ENCODE assay signal across 11 cellular contexts in genomic region chr6:107185570-107185969, GRCh38.
DNase-seq lines count a peak whose midpoint lies in the region; ATAC-seq and TF ChIP-seq lines count a peak whose summit lies in the region.
"Had no signal": no experiment of that assay in that cellular context is flagged by ENCODE, and none has a peak within 500 bp of the region (broad histone marks: within the 10 kb centered on the region; RNA-seq: fewer than 3 reads in every experiment).

No MANE protein-coding gene starts in this region.

- H3K27ac ChIP-seq in testis = no peak overlapping the region
- H3K27ac ChIP-seq: BLaER1 treated with 17β-estradiol and CSF1 and Interleukin-3, amounts not matched to agents 10 nM and 100 nM had no signal

- H3K36me3 ChIP-seq in testis (ENCODE audit: low read depth, missing control alignments) = no peaks in the 10 kb centered on the region

- TF ChIP-seq CTCF in testis (IDR thresholded peaks at IDR 0.05) = peak in 1 of 3 experiments; percentile 24

- POLR2A ChIA-PET in activated CD4-positive, alpha-beta memory T cell treated with anti-CD3 and anti-CD28 coated beads, Interleukin-2, amount 10 ng/mL, durations not matched to agents 7 days and 5 days (lab: Charles Lee) = no interaction called here

- ATAC-seq in GM19035 (IDR thresholded peaks at IDR 0.05; ENCODE audit: unreplicated experiment) = no peak
- no peak for ATAC-seq in stimulated activated naive B cell treated with anti-CD40 and anti-IgM and Interleukin-4, amounts not matched to agents 10 μg/mL and 1 μg/mL and 100 μg/mL, for 72 hours (replicated peaks)

- CTCF ChIA-PET in activated CD4-positive, alpha-beta memory T cell treated with anti-CD3 and anti-CD28 coated beads, Interleukin-2, amount 10 ng/mL, durations not matched to agents 7 days and 5 days (lab: Charles Lee) = no interaction called here

- DNase-seq in NCI-H82 (lab: John Stamatoyannopoulos, UW) (peak; percentile 21), NCI-H82 treated with DMSO at 0.1 percent for 48 hours (lab: John Stamatoyannopoulos, UW; ENCODE audit: unreplicated experiment) (no peak), SHP77 (lab: John Stamatoyannopoulos, UW) (peak; percentile 32 to 52), iPS DF 19.7 (ENCODE audit: low read depth, low spot score) (peak; percentile 33), testis (peak; percentile 55)
- no peak for DNase-seq in activated CD4-positive, alpha-beta memory T cell treated with anti-CD3 and anti-CD28 coated beads, Interleukin-2, amount 10 ng/mL, durations not matched to agents 7 days and 5 days
- no peak for DNase-seq in stimulated activated naive B cell treated with anti-CD40 and anti-IgM and Interleukin-4, amounts not matched to agents 10 μg/mL and 1 μg/mL and 100 μg/mL, for 72 hours
- DNase-seq: activated naive CD4-positive, alpha-beta T cell treated with anti-CD3 and anti-CD28 coated beads, Interleukin-2, amount 50 U/mL, for 16 hours had no signal

- no peaks in the 10 kb centered on the region for H3K36me3 Mint-ChIP-seq in activated CD4-positive, alpha-beta memory T cell treated with anti-CD3 and anti-CD28 coated beads, Interleukin-2, amount 10 ng/mL, durations not matched to agents 7 days and 5 days (ENCODE audit: low read depth)
- H3K36me3 Mint-ChIP-seq in stimulated activated naive B cell treated with anti-CD40 and anti-IgM and Interleukin-4, amounts not matched to agents 10 μg/mL and 1 μg/mL and 100 μg/mL, for 72 hours = peaks cover 6 to 17% of the 10 kb centered on the region in 2 donors

- no peak overlapping the region for H3K4me3 Mint-ChIP-seq in activated CD4-positive, alpha-beta memory T cell treated with anti-CD3 and anti-CD28 coated beads, Interleukin-2, amount 10 ng/mL, durations not matched to agents 7 days and 5 days
- H3K4me3 Mint-ChIP-seq in stimulated activated naive B cell treated with anti-CD40 and anti-IgM and Interleukin-4, amounts not matched to agents 10 μg/mL and 1 μg/mL and 100 μg/mL, for 72 hours = no peak overlapping the region
- H3K4me3 Mint-ChIP-seq: stimulated activated naive CD8-positive, alpha-beta T cell treated with anti-CD3 and anti-CD28 coated beads, Interleukin-15, Interleukin-2, amounts not matched to agents 100 ng/mL and 50 ng/mL, for 24 hours had no signal

- no peaks in the 10 kb centered on the region for H3K9me3 ChIP-seq in testis
- H3K9me3 ChIP-seq: BLaER1 treated with 17β-estradiol and CSF1 and Interleukin-3, amounts not matched to agents 10 nM and 100 nM had no signal

- no peak overlapping the region for H3K4me3 ChIP-seq in testis
- H3K4me3 ChIP-seq: BLaER1 treated with 17β-estradiol and CSF1 and Interleukin-3, amounts not matched to agents 10 nM and 100 nM had no signal

- intact Hi-C loops in testis (cut with DNase I; ENCODE audit: low total_unique reads) = no loop called here

- no peaks in the 10 kb centered on the region for H3K27me3 Mint-ChIP-seq in activated CD4-positive, alpha-beta memory T cell treated with anti-CD3 and anti-CD28 coated beads, Interleukin-2, amount 10 ng/mL, durations not matched to agents 7 days and 5 days
- no peaks in the 10 kb centered on the region for H3K27me3 Mint-ChIP-seq in stimulated activated naive B cell treated with anti-CD40 and anti-IgM and Interleukin-4, amounts not matched to agents 10 μg/mL and 1 μg/mL and 100 μg/mL, for 72 hours
- H3K27me3 Mint-ChIP-seq: stimulated activated naive CD8-positive, alpha-beta T cell treated with anti-CD3 and anti-CD28 coated beads, Interleukin-15, Interleukin-2, amounts not matched to agents 100 ng/mL and 50 ng/mL, for 24 hours had no signal

- no peak overlapping the region for H3K27ac Mint-ChIP-seq in activated CD4-positive, alpha-beta memory T cell treated with anti-CD3 and anti-CD28 coated beads, Interleukin-2, amount 10 ng/mL, durations not matched to agents 7 days and 5 days
- no peak overlapping the region for H3K27ac Mint-ChIP-seq in stimulated activated naive B cell treated with anti-CD40 and anti-IgM and Interleukin-4, amounts not matched to agents 10 μg/mL and 1 μg/mL and 100 μg/mL, for 72 hours
- H3K27ac Mint-ChIP-seq: stimulated activated naive CD8-positive, alpha-beta T cell treated with anti-CD3 and anti-CD28 coated beads, Interleukin-15, Interleukin-2, amounts not matched to agents 100 ng/mL and 50 ng/mL, for 24 hours had no signal

- H3K4me1 ChIP-seq in testis = no peaks in the 10 kb centered on the region
- H3K4me1 ChIP-seq: BLaER1 treated with 17β-estradiol and CSF1 and Interleukin-3, amounts not matched to agents 10 nM and 100 nM had no signal

- H3K9me3 Mint-ChIP-seq in activated CD4-positive, alpha-beta memory T cell treated with anti-CD3 and anti-CD28 coated beads, Interleukin-2, amount 10 ng/mL, durations not matched to agents 7 days and 5 days = no peaks in the 10 kb centered on the region
- H3K9me3 Mint-ChIP-seq in stimulated activated naive B cell treated with anti-CD40 and anti-IgM and Interleukin-4, amounts not matched to agents 10 μg/mL and 1 μg/mL and 100 μg/mL, for 72 hours = no peaks in the 10 kb centered on the region
- H3K9me3 Mint-ChIP-seq: stimulated activated naive CD8-positive, alpha-beta T cell treated with anti-CD3 and anti-CD28 coated beads, Interleukin-15, Interleukin-2, amounts not matched to agents 100 ng/mL and 50 ng/mL, for 24 hours had no signal

- WGBS in testis, 2 donors = 60 to 68% methylated on average over 7 of the region's 7 CpGs

- no peaks in the 10 kb centered on the region for H3K27me3 ChIP-seq in testis
- H3K27me3 ChIP-seq: BLaER1 treated with 17β-estradiol and CSF1 and Interleukin-3, amounts not matched to agents 10 nM and 100 nM had no signal

- no peaks in the 10 kb centered on the region for H3K4me1 Mint-ChIP-seq in activated CD4-positive, alpha-beta memory T cell treated with anti-CD3 and anti-CD28 coated beads, Interleukin-2, amount 10 ng/mL, durations not matched to agents 7 days and 5 days
- no peaks in the 10 kb centered on the region for H3K4me1 Mint-ChIP-seq in stimulated activated naive B cell treated with anti-CD40 and anti-IgM and Interleukin-4, amounts not matched to agents 10 μg/mL and 1 μg/mL and 100 μg/mL, for 72 hours

- no peak for TF ChIP-seq POLR2A in testis (IDR thresholded peaks at IDR 0.05)

Comparison
In these comparisons a context has a peak if more than half of its experiments do, and no peak if none do; other contexts are left out.
1. DNase-seq: peak in NCI-H82 (single experiment), SHP77 (2 of 2), iPS DF 19.7 (single experiment) and testis (single experiment); none in NCI-H82 treated with DMSO at 0.1 percent for 48 hours (single experiment), activated CD4-positive, alpha-beta memory T cell treated with anti-CD3 and anti-CD28 coated beads, Interleukin-2, amount 10 ng/mL, durations not matched to agents 7 days and 5 days (single experiment) and stimulated activated naive B cell treated with anti-CD40 and anti-IgM and Interleukin-4, amounts not matched to agents 10 μg/mL and 1 μg/mL and 100 μg/mL, for 72 hours (single experiment).